31 cellular contexts compared by ENCODE assay signal in genomic region chr3:76930712-76931111, GRCh38.
"Had no signal": no experiment of that assay in that cellular context is flagged by ENCODE, and none has a peak within 500 bp of the region (broad histone marks: within the 10 kb centered on the region; RNA-seq: fewer than 3 reads in every experiment).

No MANE protein-coding gene starts in this region.

- H3K27ac ChIP-seq: Peyer's patch, VCaP had no signal

- H3K4me1 Mint-ChIP-seq: activated CD4-positive, alpha-beta memory T cell treated with anti-CD3 and anti-CD28 coated beads, Interleukin-2, amount 10 ng/mL, durations not matched to agents 7 days and 5 days; activated CD8-positive, alpha-beta memory T cell treated with anti-CD3 and anti-CD28 coated beads, Interleukin-2, amount 10 ng/mL, durations not matched to agents 7 days and 5 days; activated naive CD4-positive, alpha-beta T cell treated with anti-CD3 and anti-CD28 coated beads, Interleukin-2, amount 10 ng/mL, durations not matched to agents 7 days and 5 days; activated naive CD8-positive, alpha-beta T cell treated with anti-CD3 and anti-CD28 coated beads, Interleukin-2, amount 50 U/mL, for 24 hours; brain; T-cell; T-helper 17 cell had no signal

- H3K36me3 Mint-ChIP-seq: activated CD8-positive, alpha-beta memory T cell treated with anti-CD3 and anti-CD28 coated beads, Interleukin-2, amount 10 ng/mL, durations not matched to agents 7 days and 5 days; activated naive CD4-positive, alpha-beta T cell treated with anti-CD3 and anti-CD28 coated beads, Interleukin-2, amount 10 ng/mL, durations not matched to agents 7 days and 5 days; activated naive CD8-positive, alpha-beta T cell; brain; T-cell had no signal

- H3K4me3 ChIP-seq: Peyer's patch had no signal

- H3K27ac Mint-ChIP-seq: activated CD4-positive, alpha-beta memory T cell treated with anti-CD3 and anti-CD28 coated beads, Interleukin-2, amount 10 ng/mL, durations not matched to agents 7 days and 5 days; activated CD8-positive, alpha-beta memory T cell treated with anti-CD3 and anti-CD28 coated beads, Interleukin-2, amount 10 ng/mL, durations not matched to agents 7 days and 5 days; activated naive CD4-positive, alpha-beta T cell treated with anti-CD3 and anti-CD28 coated beads, Interleukin-2, amount 10 ng/mL, durations not matched to agents 7 days and 5 days; activated naive CD8-positive, alpha-beta T cell; activated naive CD8-positive, alpha-beta T cell treated with anti-CD3 and anti-CD28 coated beads, Interleukin-2, amount 50 U/mL, for 24 hours; brain; T-cell; T-helper 17 cell had no signal

- H3K4me1 ChIP-seq: Peyer's patch had no signal

- H3K4me3 Mint-ChIP-seq: activated CD4-positive, alpha-beta memory T cell treated with anti-CD3 and anti-CD28 coated beads, Interleukin-2, amount 10 ng/mL, durations not matched to agents 7 days and 5 days; activated CD8-positive, alpha-beta memory T cell treated with anti-CD3 and anti-CD28 coated beads, Interleukin-2, amount 10 ng/mL, durations not matched to agents 7 days and 5 days; activated naive CD4-positive, alpha-beta T cell treated with anti-CD3 and anti-CD28 coated beads, Interleukin-2, amount 10 ng/mL, durations not matched to agents 7 days and 5 days; activated naive CD8-positive, alpha-beta T cell; activated naive CD8-positive, alpha-beta T cell treated with anti-CD3 and anti-CD28 coated beads, Interleukin-2, amount 50 U/mL, for 24 hours; brain; T-cell; T-helper 17 cell had no signal

- H3K27me3 ChIP-seq: Peyer's patch had no signal

- H3K9me3 Mint-ChIP-seq: brain had no signal

- H3K9me3 ChIP-seq: Peyer's patch had no signal

- ATAC-seq: activated CD8-positive, alpha-beta memory T cell treated with anti-CD3 and anti-CD28 coated beads, Interleukin-2, amount 10 ng/mL, durations not matched to agents 7 days and 5 days; activated naive CD8-positive, alpha-beta T cell treated with anti-CD3 and anti-CD28 coated beads, Interleukin-2, amount 50 U/mL, for 24 hours; PC-3; Right ventricle myocardium inferior; SK-N-SH treated with all-trans-retinoic acid at 6 μM for 48 hours; T-cell; T-helper 17 cell had no signal

- H3K27me3 Mint-ChIP-seq: activated CD4-positive, alpha-beta memory T cell treated with anti-CD3 and anti-CD28 coated beads, Interleukin-2, amount 10 ng/mL, durations not matched to agents 7 days and 5 days; activated CD8-positive, alpha-beta memory T cell treated with anti-CD3 and anti-CD28 coated beads, Interleukin-2, amount 10 ng/mL, durations not matched to agents 7 days and 5 days; activated naive CD4-positive, alpha-beta T cell treated with anti-CD3 and anti-CD28 coated beads, Interleukin-2, amount 10 ng/mL, durations not matched to agents 7 days and 5 days; activated naive CD8-positive, alpha-beta T cell; activated naive CD8-positive, alpha-beta T cell treated with anti-CD3 and anti-CD28 coated beads, Interleukin-2, amount 50 U/mL, for 24 hours; T-cell; T-helper 17 cell had no signal

- H3K36me3 ChIP-seq: Peyer's patch had no signal

- DNase-seq: activated CD4-positive, alpha-beta memory T cell treated with anti-CD3 and anti-CD28 coated beads, Interleukin-2, amount 10 ng/mL, durations not matched to agents 7 days and 5 days; activated CD4-positive, alpha-beta T cell treated with anti-CD3 and anti-CD28 coated beads for 1 hour; activated CD4-positive, alpha-beta T cell treated with anti-CD3 and anti-CD28 coated beads for 48 hours; activated CD4-positive, CD25-positive, alpha-beta regulatory T cell; activated CD8-positive, alpha-beta memory T cell treated with anti-CD3 and anti-CD28 coated beads for 24 hours; activated CD8-positive, alpha-beta memory T cell treated with anti-CD3 and anti-CD28 coated beads, Interleukin-2, amount 10 ng/mL, durations not matched to agents 7 days and 5 days; activated CD8-positive, alpha-beta memory T cell treated with anti-CD3 and anti-CD28 coated beads, Interleukin-2, amount 50 U/mL, for 48 hours; activated effector memory CD4-positive, alpha-beta T cell treated with Interleukin-2 at 50 U/mL for 16 hours; activated naive CD4-positive, alpha-beta T cell treated with anti-CD3 and anti-CD28 coated beads, Interleukin-2, amount 10 ng/mL, durations not matched to agents 7 days and 5 days; activated naive CD8-positive, alpha-beta T cell treated with anti-CD3 and anti-CD28 coated beads, Interleukin-2, amount 50 U/mL, for 24 hours; activated T-cell treated with anti-CD3 and anti-CD28 coated beads, Interleukin-2, amount 50 U/mL, for 48 hours; anterior cingulate cortex; central memory CD4-positive, alpha-beta T cell; Karpas-422; NCI-H1105; NCI-H1417 treated with DMSO at 0.1 percent for 48 hours; NCI-H187 treated with DMSO at 0.1 percent for 48 hours; NCI-H2081; NCI-H345; NCI-H524 treated with DMSO at 0.1 percent for 48 hours; PC-3; Peyer's patch; RPMI8226; SIG-M5; T-cell; T-helper 17 cell had no signal
